1 cellular context compared by ENCODE assay signal in genomic region chr16:88734361-88734728, GRCh38.
TF ChIP-seq lines count a peak whose summit lies in the region.

No MANE protein-coding gene starts in this region.

TF ChIP-seq in GM12878, 131 proteins besides CTCF, POLR2A, EP300 and RAD21:
- no peak for TF ChIP-seq NFYA (IDR thresholded peaks at IDR 0.05; ENCODE audit: borderline replicate concordance, low read depth, low read length)
- no peak for TF ChIP-seq NBN (IDR thresholded peaks at IDR 0.05)
- TF ChIP-seq ZBTB11 (CRISPR knock-in tag; IDR thresholded peaks at IDR 0.05), result no peak
